Comparison of ENCODE assay signal across 21 cellular contexts in genomic region chr14:77074969-77075368, GRCh38. TPM values are rescaled to one million over a fixed set of nuclear protein-coding genes. Genes with fewer than 3 reads are reported as not detected.
DNase-seq lines count a peak whose midpoint lies in the region; ATAC-seq and TF ChIP-seq lines count a peak whose summit lies in the region.
"Had no signal": no experiment of that assay in that cellular context is flagged by ENCODE, and none has a peak within 500 bp of the region (broad histone marks: within the 10 kb centered on the region; RNA-seq: fewer than 3 reads in every experiment).

No MANE protein-coding gene starts in this region.

- H3K27me3 ChIP-seq in heart left ventricle (no peaks in the 10 kb centered on the region), right atrium auricular region (no peaks in the 10 kb centered on the region), prostate gland (replicated peaks; ENCODE audit: insufficient read depth) (no peaks in the 10 kb centered on the region), upper lobe of right lung (no peaks in the 10 kb centered on the region)

- DNase-seq in heart left ventricle (no peak), Right ventricle myocardium inferior (ENCODE audit: missing footprints) (no peak), right atrium auricular region (ENCODE audit: low spot score) (no peak), prostate gland (ENCODE audit: low spot score) (no peak), upper lobe of right lung (no peak), NCI-H2196 treated with DMSO at 0.1 percent for 48 hours (lab: John Stamatoyannopoulos, UW; ENCODE audit: unreplicated experiment) (no peak)
- no peak for DNase-seq in activated T-cell treated with anti-CD3 and anti-CD28 coated beads, Interleukin-2, amount 50 U/mL, for 72 hours
- DNase-seq: activated B cell treated with CpG ODN at 0.5 μM for 24 hours; activated CD4-positive, alpha-beta T cell treated with anti-CD3 and anti-CD28 coated beads, Interleukin-2, amount 50 U/mL, for 48 hours; activated CD8-positive, alpha-beta memory T cell treated with anti-CD3 and anti-CD28 coated beads, Interleukin-2, amount 50 U/mL, for 48 hours; AML-193; DMS53; GDM1; immature natural killer cell; NCI-H1417; NCI-H524; SK-N-SH; T1000 had no signal

- no peak overlapping the region for H3K27ac Mint-ChIP-seq in activated T-cell treated with anti-CD3 and anti-CD28 coated beads, Interleukin-2, amount 50 U/mL, for 72 hours
- H3K27ac Mint-ChIP-seq: activated B cell treated with CpG ODN at 0.5 μM for 24 hours, immature natural killer cell had no signal

- H3K4me3 Mint-ChIP-seq in activated T-cell treated with anti-CD3 and anti-CD28 coated beads, Interleukin-2, amount 50 U/mL, for 72 hours, result no peak overlapping the region
- H3K4me3 Mint-ChIP-seq: activated B cell treated with CpG ODN at 0.5 μM for 24 hours; dendritic cell treated with granulocyte-macrophage colony-stimulating factor and Interleukin-4, amounts not matched to agents 40 ng/mL and 50 ng/mL, for 4 days; immature natural killer cell had no signal

- TF ChIP-seq POLR2A in heart left ventricle (IDR thresholded peaks at IDR 0.05) (no peak), prostate gland (IDR thresholded peaks at IDR 0.05) (no peak)

- TF ChIP-seq CTCF in heart left ventricle (IDR thresholded peaks at IDR 0.05) (no peak), right atrium auricular region (IDR thresholded peaks at IDR 0.05) (no peak), prostate gland (IDR thresholded peaks at IDR 0.05) (no peak), upper lobe of right lung (IDR thresholded peaks at IDR 0.05) (no peak)

- ATAC-seq in heart left ventricle, result no peak
- ATAC-seq in Right ventricle myocardium inferior, result no peak
- ATAC-seq in upper lobe of right lung, result no peak
- no peak for ATAC-seq in GM19351 (IDR thresholded peaks at IDR 0.05; ENCODE audit: unreplicated experiment)
- no peak for ATAC-seq in activated T-cell treated with anti-CD3 and anti-CD28 coated beads, Interleukin-2, amount 50 U/mL, for 72 hours (replicated peaks in 1 of 2)

- H3K9me3 Mint-ChIP-seq in activated T-cell treated with anti-CD3 and anti-CD28 coated beads, Interleukin-2, amount 50 U/mL, for 72 hours, result peaks cover 0 to under 1% of the 10 kb centered on the region in 2 donors
- H3K9me3 Mint-ChIP-seq: activated B cell treated with CpG ODN at 0.5 μM for 24 hours had no signal

- no peaks in the 10 kb centered on the region for H3K4me1 Mint-ChIP-seq in activated T-cell treated with anti-CD3 and anti-CD28 coated beads, Interleukin-2, amount 50 U/mL, for 72 hours (ENCODE audit: low read depth)
- H3K4me1 Mint-ChIP-seq: activated B cell treated with CpG ODN at 0.5 μM for 24 hours, immature natural killer cell had no signal

- H3K27ac ChIP-seq in heart left ventricle (peak overlapping the region; percentile 87 to 96 (median 91)), right atrium auricular region (peak overlapping the region; percentile 86 to 90), prostate gland (peak overlapping the region; percentile 61), upper lobe of right lung (peak overlapping the region; percentile 95)

- intact Hi-C loops in heart left ventricle (cut with DNase I), result loop anchor here in 1 of 10 donors (5.0 kb wide), 1 partner anchor 198 kb away; no protein-coding TSS in a partner anchor
- intact Hi-C loops in Right ventricle myocardium inferior (cut with DNase I), result no loop called here
- intact Hi-C loops in prostate gland (cut with DNase I), result no loop called here
- intact Hi-C loops in upper lobe of right lung (cut with DNase I), result no loop called here

- H3K4me1 ChIP-seq in heart left ventricle (peaks cover 0 to 39% (median 32%) of the 10 kb centered on the region in 12 donors), right atrium auricular region (peaks cover 0 to 36% of the 10 kb centered on the region in 2 donors), prostate gland (replicated peaks) (no peaks in the 10 kb centered on the region), upper lobe of right lung (peaks cover 20% of the 10 kb centered on the region)

- H3K36me3 ChIP-seq in heart left ventricle (no peaks in the 10 kb centered on the region), right atrium auricular region (no peaks in the 10 kb centered on the region), prostate gland (no peaks in the 10 kb centered on the region), upper lobe of right lung (no peaks in the 10 kb centered on the region)
- H3K36me3 ChIP-seq: HAP-1 had no signal

- peaks cover 4% of the 10 kb centered on the region for H3K27me3 Mint-ChIP-seq in activated T-cell treated with anti-CD3 and anti-CD28 coated beads, Interleukin-2, amount 50 U/mL, for 72 hours (ENCODE audit: low read depth)
- H3K27me3 Mint-ChIP-seq: activated B cell treated with CpG ODN at 0.5 μM for 24 hours; dendritic cell treated with granulocyte-macrophage colony-stimulating factor and Interleukin-4, amounts not matched to agents 40 ng/mL and 50 ng/mL, for 4 days had no signal

- peak overlapping the region in 5 of 12 donors; percentile 37 to 49 (median 46) for H3K4me3 ChIP-seq in heart left ventricle
- peak overlapping the region in 1 of 2 donors; percentile 28 for H3K4me3 ChIP-seq in right atrium auricular region
- H3K4me3 ChIP-seq in prostate gland, result peak overlapping the region in 1 of 2 donors; percentile 2
- H3K4me3 ChIP-seq in upper lobe of right lung, result peak overlapping the region; percentile 42
- H3K4me3 ChIP-seq: HAP-1 had no signal

- H3K9me3 ChIP-seq in heart left ventricle, result peaks cover 0 to 5% (median 0%) of the 10 kb centered on the region in 12 donors
- H3K9me3 ChIP-seq in right atrium auricular region, result peaks cover 0 to under 1% of the 10 kb centered on the region in 2 donors
- no peaks in the 10 kb centered on the region for H3K9me3 ChIP-seq in prostate gland
- no peaks in the 10 kb centered on the region for H3K9me3 ChIP-seq in upper lobe of right lung
- H3K9me3 ChIP-seq: HAP-1 had no signal

- no peaks in the 10 kb centered on the region for H3K36me3 Mint-ChIP-seq in activated T-cell treated with anti-CD3 and anti-CD28 coated beads, Interleukin-2, amount 50 U/mL, for 72 hours (ENCODE audit: insufficient read depth in 2 of 2)

RNA-seq across cellular contexts. Expression of gene CIPC, which starts 23.1 kb away (rescaled TPM):
- total RNA-seq in heart left ventricle (10 to 100 TPM; 44.5 to 85.9 (median 66.7) TPM), Right ventricle myocardium inferior (72.7 TPM), right atrium auricular region (10 to 100 TPM; 64.7 to 87.8 TPM), prostate gland (10 to 100 TPM; 45.1 to 63.3 TPM), upper lobe of right lung (24.9 TPM)
- 10 to 100 TPM; 10.9 to 27.0 TPM for polyA plus RNA-seq in heart left ventricle
- total RNA-seq in activated T-cell treated with anti-CD3 and anti-CD28 coated beads, Interleukin-2, amount 50 U/mL, for 72 hours, result 1 to 10 TPM; 5.1 to 6.4 TPM

RNA-seq across cellular contexts. Expression of gene IRF2BPL, which starts 46.5 kb away (rescaled TPM):
- total RNA-seq in heart left ventricle (10 to 100 TPM; 31.7 to 59.2 (median 36.7) TPM), Right ventricle myocardium inferior (41.1 TPM), right atrium auricular region (10 to 100 TPM; 42.0 to 51.1 TPM), prostate gland (100 to 1,000 TPM; 113 to 141 TPM), upper lobe of right lung (50.6 TPM)
- polyA plus RNA-seq in heart left ventricle, result 10 to 100 TPM in 1 of 2 donors, 1 to 10 TPM in 1; 7.5 to 24.4 TPM
- 10 to 100 TPM; 55.6 to 58.0 TPM for total RNA-seq in activated T-cell treated with anti-CD3 and anti-CD28 coated beads, Interleukin-2, amount 50 U/mL, for 72 hours
